Comparison of ENCODE assay signal across 9 cellular contexts in the genomic region with DNA sequence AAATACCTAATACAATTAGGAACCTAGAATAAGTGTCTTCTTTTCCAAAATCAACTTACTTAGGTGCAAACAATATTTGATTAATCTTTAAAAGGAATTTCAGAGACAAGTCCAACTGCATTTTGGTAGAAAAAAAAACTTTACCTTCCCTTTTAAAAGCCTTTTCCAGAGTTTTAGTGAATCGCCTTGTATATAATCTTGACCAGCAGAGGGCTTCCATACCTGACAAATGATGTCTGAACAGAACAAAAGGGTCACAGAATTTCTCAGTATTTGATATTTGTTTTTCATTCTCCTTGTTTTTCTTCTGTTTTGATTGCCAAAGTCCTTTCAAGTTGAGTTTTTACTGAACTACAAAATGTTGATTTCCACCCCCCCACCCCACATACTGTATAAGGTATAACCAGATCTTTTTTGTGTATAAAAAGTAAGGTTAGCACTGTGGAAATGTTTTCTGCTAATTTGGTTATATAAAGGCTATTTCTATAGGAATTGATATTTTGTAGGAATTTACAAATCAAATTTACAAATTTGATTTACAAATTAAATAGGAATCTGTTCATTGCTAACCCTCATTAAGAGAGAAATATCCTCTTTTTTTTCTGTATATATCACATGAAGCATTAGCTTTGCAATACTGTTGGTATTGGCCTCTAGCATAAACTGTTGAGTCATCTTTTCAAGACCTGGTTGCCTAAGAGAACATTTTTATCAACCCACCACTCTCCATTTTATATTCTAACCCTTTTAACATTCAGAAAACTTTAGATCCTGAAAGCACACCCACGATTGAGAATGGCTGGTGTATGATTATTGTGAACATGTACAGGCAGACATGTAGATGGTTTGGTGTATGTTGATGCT.
DNase-seq lines count a peak whose midpoint lies in the region; ATAC-seq, FAIRE-seq and TF ChIP-seq lines count a peak whose summit lies in the region.
"Had no signal": no experiment of that assay in that cellular context is flagged by ENCODE, and none has a peak within 500 bp of the region (broad histone marks: within the 10 kb centered on the region; RNA-seq: fewer than 3 reads in every experiment).

No MANE protein-coding gene starts in this region.

- WGBS in A549 (ENCODE audit: missing lambda C conversion rate), result 9% methylated on average over 2 of the region's 2 CpGs

- POLR2A ChIA-PET in A549 (lab: Yijun Ruan, JAX), result no interaction called here

- no peak for FAIRE-seq in A549 (lab: Jason Lieb, UNC)
- no peak for FAIRE-seq in urothelium cell line (lab: Jason Lieb, UNC)

- H3K9me3 Mint-ChIP-seq in glutamatergic neuron (ENCODE audit: unreplicated experiment), result peaks cover under 1% of the 10 kb centered on the region
- peaks cover 3 to 7% of the 10 kb centered on the region in 2 donors for H3K9me3 Mint-ChIP-seq in activated T-cell treated with anti-CD3 and anti-CD28 coated beads, Interleukin-2, amount 50 U/mL, for 72 hours

- H3K27ac ChIP-seq in A549, result 0 out of 6 replicates have a peak overlapping the region, but pooled peaks of 1 of the 2 experiments have one; percentile 10

- TF ChIP-seq CTCF in A549 (IDR thresholded peaks at IDR 0.05) (peak; percentile 80), GM13976 (IDR thresholded peaks at IDR 0.05; ENCODE audit: borderline replicate concordance, control extremely low read depth, extremely low read depth, insufficient read depth, missing control alignments) (peak; percentile 37), glutamatergic neuron (IDR thresholded peaks at IDR 0.05; ENCODE audit: partially characterized antibody, unreplicated experiment) (peak; percentile 77)

- no peak overlapping the region for H3K4me2 ChIP-seq in A549

- no peaks in the 10 kb centered on the region for H3K27me3 Mint-ChIP-seq in glutamatergic neuron (ENCODE audit: unreplicated experiment)
- no peaks in the 10 kb centered on the region for H3K27me3 Mint-ChIP-seq in activated T-cell treated with anti-CD3 and anti-CD28 coated beads, Interleukin-2, amount 50 U/mL, for 72 hours (ENCODE audit: low read depth)
- H3K27me3 Mint-ChIP-seq: central memory CD8-positive, alpha-beta T cell had no signal

- CTCF ChIA-PET in A549 (lab: Yijun Ruan, JAX), result interaction anchor here (0.7 to 2.0 kb wide), 3 partner anchors 621 to 948 kb away, joined by 3 to 17 read pairs (median 3); no protein-coding TSS in a partner anchor

- DNase-seq in A549 (ENCODE audit: low read depth in 1 of 2, low spot score in 1 of 2), result peak in 1 of 2 experiments; percentile 39
- DNase-seq in GM13976 (ENCODE audit: low spot score), result no peak
- DNase-seq in RKO (ENCODE audit: low spot score), result peak; percentile 46
- DNase-seq in glutamatergic neuron, result no peak
- DNase-seq in urothelium cell line (ENCODE audit: low spot score), result peak; percentile 12
- no peak for DNase-seq in activated T-cell treated with anti-CD3 and anti-CD28 coated beads, Interleukin-2, amount 50 U/mL, for 72 hours

- no peak for TF ChIP-seq POLR2A in A549 (IDR thresholded peaks at IDR 0.05; ENCODE audit: low read length)

- no peak overlapping the region for H3K27ac Mint-ChIP-seq in glutamatergic neuron (ENCODE audit: unreplicated experiment)
- no peak overlapping the region for H3K27ac Mint-ChIP-seq in activated T-cell treated with anti-CD3 and anti-CD28 coated beads, Interleukin-2, amount 50 U/mL, for 72 hours

- no peaks in the 10 kb centered on the region for H3K9me3 ChIP-seq in A549

- no peak overlapping the region for H3K4me3 ChIP-seq in A549

- ATAC-seq in A549, result peak; percentile 70 to 77; a peak in 4 of 6 replicates
- no peak for ATAC-seq in GM21529 (IDR thresholded peaks at IDR 0.05; ENCODE audit: unreplicated experiment)
- no peak for ATAC-seq in activated T-cell treated with anti-CD3 and anti-CD28 coated beads, Interleukin-2, amount 50 U/mL, for 72 hours (replicated peaks in 1 of 2)
- ATAC-seq in GM21717 (IDR thresholded peaks at IDR 0.05; ENCODE audit: unreplicated experiment), result no peak

- peaks cover 3% of the 10 kb centered on the region for H3K4me1 Mint-ChIP-seq in glutamatergic neuron (ENCODE audit: low read depth, unreplicated experiment)
- no peaks in the 10 kb centered on the region for H3K4me1 Mint-ChIP-seq in activated T-cell treated with anti-CD3 and anti-CD28 coated beads, Interleukin-2, amount 50 U/mL, for 72 hours (ENCODE audit: low read depth)
- H3K4me1 Mint-ChIP-seq: central memory CD8-positive, alpha-beta T cell had no signal

- peak; percentile 70 to 80 for TF ChIP-seq RAD21 in A549 (conservative IDR thresholded peaks at IDR 0.05 in 1 of 2, IDR thresholded peaks at IDR 0.05 in 1 of 2)

- peaks cover 5% of the 10 kb centered on the region; the same call in 2 of the 3 replicates for H3K4me1 ChIP-seq in A549

- H3K36me3 Mint-ChIP-seq in glutamatergic neuron (ENCODE audit: unreplicated experiment), result no peaks in the 10 kb centered on the region
- H3K36me3 Mint-ChIP-seq in activated T-cell treated with anti-CD3 and anti-CD28 coated beads, Interleukin-2, amount 50 U/mL, for 72 hours (ENCODE audit: insufficient read depth in 2 of 2), result no peaks in the 10 kb centered on the region

- in situ Hi-C loops in GM13976 (cut with MboI; ENCODE audit: low sequenced_read_pairs, unreplicated experiment), result loop anchor here (25.0 kb wide), 1 partner anchor 623 kb away; no protein-coding TSS in a partner anchor

- TF ChIP-seq EP300 in A549 (IDR thresholded peaks at IDR 0.05), result no peak

- H3K4me3 Mint-ChIP-seq in glutamatergic neuron (ENCODE audit: unreplicated experiment), result no peak overlapping the region
- no peak overlapping the region for H3K4me3 Mint-ChIP-seq in activated T-cell treated with anti-CD3 and anti-CD28 coated beads, Interleukin-2, amount 50 U/mL, for 72 hours
- H3K4me3 Mint-ChIP-seq: central memory CD8-positive, alpha-beta T cell had no signal

TF ChIP-seq in A549, 52 proteins besides CTCF, POLR2A, EP300 and RAD21:
- TF ChIP-seq MAZ (IDR thresholded peaks at IDR 0.05; ENCODE audit: borderline replicate concordance, low read depth, low read length), result no peak
- peak; percentile 89 for TF ChIP-seq SMC3 (IDR thresholded peaks at IDR 0.05)
- TF ChIP-seq CHD4 (IDR thresholded peaks at IDR 0.05; ENCODE audit: borderline replicate concordance), result no peak
- TF ChIP-seq MAFK (IDR thresholded peaks at IDR 0.05; ENCODE audit: partially characterized antibody), result peak; percentile 55
- TF ChIP-seq, protein P1, sequence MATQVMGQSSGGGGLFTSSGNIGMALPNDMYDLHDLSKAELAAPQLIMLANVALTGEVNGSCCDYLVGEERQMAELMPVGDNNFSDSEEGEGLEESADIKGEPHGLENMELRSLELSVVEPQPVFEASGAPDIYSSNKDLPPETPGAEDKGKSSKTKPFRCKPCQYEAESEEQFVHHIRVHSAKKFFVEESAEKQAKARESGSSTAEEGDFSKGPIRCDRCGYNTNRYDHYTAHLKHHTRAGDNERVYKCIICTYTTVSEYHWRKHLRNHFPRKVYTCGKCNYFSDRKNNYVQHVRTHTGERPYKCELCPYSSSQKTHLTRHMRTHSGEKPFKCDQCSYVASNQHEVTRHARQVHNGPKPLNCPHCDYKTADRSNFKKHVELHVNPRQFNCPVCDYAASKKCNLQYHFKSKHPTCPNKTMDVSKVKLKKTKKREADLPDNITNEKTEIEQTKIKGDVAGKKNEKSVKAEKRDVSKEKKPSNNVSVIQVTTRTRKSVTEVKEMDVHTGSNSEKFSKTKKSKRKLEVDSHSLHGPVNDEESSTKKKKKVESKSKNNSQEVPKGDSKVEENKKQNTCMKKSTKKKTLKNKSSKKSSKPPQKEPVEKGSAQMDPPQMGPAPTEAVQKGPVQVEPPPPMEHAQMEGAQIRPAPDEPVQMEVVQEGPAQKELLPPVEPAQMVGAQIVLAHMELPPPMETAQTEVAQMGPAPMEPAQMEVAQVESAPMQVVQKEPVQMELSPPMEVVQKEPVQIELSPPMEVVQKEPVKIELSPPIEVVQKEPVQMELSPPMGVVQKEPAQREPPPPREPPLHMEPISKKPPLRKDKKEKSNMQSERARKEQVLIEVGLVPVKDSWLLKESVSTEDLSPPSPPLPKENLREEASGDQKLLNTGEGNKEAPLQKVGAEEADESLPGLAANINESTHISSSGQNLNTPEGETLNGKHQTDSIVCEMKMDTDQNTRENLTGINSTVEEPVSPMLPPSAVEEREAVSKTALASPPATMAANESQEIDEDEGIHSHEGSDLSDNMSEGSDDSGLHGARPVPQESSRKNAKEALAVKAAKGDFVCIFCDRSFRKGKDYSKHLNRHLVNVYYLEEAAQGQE (IDR thresholded peaks at IDR 0.05), result no peak
- TF ChIP-seq, protein P2, sequence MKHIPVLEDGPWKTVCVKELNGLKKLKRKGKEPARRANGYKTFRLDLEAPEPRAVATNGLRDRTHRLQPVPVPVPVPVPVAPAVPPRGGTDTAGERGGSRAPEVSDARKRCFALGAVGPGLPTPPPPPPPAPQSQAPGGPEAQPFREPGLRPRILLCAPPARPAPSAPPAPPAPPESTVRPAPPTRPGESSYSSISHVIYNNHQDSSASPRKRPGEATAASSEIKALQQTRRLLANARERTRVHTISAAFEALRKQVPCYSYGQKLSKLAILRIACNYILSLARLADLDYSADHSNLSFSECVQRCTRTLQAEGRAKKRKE (CRISPR knock-in tag; IDR thresholded peaks at IDR 0.05; ENCODE audit: low read depth), result no peak
- TF ChIP-seq, protein P3, sequence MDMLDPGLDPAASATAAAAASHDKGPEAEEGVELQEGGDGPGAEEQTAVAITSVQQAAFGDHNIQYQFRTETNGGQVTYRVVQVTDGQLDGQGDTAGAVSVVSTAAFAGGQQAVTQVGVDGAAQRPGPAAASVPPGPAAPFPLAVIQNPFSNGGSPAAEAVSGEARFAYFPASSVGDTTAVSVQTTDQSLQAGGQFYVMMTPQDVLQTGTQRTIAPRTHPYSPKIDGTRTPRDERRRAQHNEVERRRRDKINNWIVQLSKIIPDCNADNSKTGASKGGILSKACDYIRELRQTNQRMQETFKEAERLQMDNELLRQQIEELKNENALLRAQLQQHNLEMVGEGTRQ (IDR thresholded peaks at IDR 0.05), result no peak

Comparison
In these comparisons a context has a peak if more than half of its experiments do, and no peak if none do; other contexts are left out.
1. ATAC-seq: peak in A549 (2 of 2); none in GM21529 (single experiment), activated T-cell treated with anti-CD3 and anti-CD28 coated beads, Interleukin-2, amount 50 U/mL, for 72 hours (0 of 2) and GM21717 (single experiment).
2. DNase-seq: peak in RKO (single experiment) and urothelium cell line (single experiment); none in GM13976 (single experiment), glutamatergic neuron (single experiment) and activated T-cell treated with anti-CD3 and anti-CD28 coated beads, Interleukin-2, amount 50 U/mL, for 72 hours (0 of 2).
3. Peak in every context shown above with its lines, with median percentiles within 50 percentile points of each other: CTCF ChIP-seq.